In the genomic region with DNA sequence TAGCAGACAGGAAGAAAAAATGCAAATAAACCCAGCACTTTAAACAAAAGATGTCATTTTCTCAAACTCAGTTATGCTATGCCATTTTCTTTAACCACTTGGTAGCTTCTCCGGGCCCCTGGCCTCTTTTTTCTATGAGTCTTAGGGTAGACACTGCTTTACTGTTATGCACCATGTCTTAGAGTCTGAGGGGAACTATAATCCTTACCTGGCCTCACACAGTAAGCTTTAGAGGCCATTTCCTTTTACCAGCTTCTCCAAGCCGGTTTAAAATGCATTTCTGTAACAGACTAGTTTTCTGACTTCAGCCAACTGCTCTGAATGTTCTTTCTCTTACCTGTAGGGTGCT, we compare ENCODE assay signal across 21 cellular contexts.
DNase-seq lines count a peak whose midpoint lies in the region; ATAC-seq and TF ChIP-seq lines count a peak whose summit lies in the region.
"Had no signal": no experiment of that assay in that cellular context is flagged by ENCODE, and none has a peak within 500 bp of the region (broad histone marks: within the 10 kb centered on the region; RNA-seq: fewer than 3 reads in every experiment).

No MANE protein-coding gene starts in this region.

- peaks cover 0 to 37% (median 23%) of the 10 kb centered on the region in 9 donors for H3K36me3 ChIP-seq in heart left ventricle
- no peaks in the 10 kb centered on the region for H3K36me3 ChIP-seq in parathyroid adenoma (ENCODE audit: control insufficient read depth, insufficient read depth, low read length)
- no peaks in the 10 kb centered on the region for H3K36me3 ChIP-seq in vagina
- H3K36me3 ChIP-seq: brain microvascular endothelial cell, Peyer's patch, upper lobe of right lung had no signal

- no peaks in the 10 kb centered on the region for H3K9me3 ChIP-seq in heart left ventricle
- no peaks in the 10 kb centered on the region for H3K9me3 ChIP-seq in parathyroid adenoma (ENCODE audit: control insufficient read depth, low read length)
- no peaks in the 10 kb centered on the region for H3K9me3 ChIP-seq in vagina
- H3K9me3 ChIP-seq in CD4-positive, alpha-beta T cell (ENCODE audit: control insufficient read depth, low read length): no peaks in the 10 kb centered on the region
- H3K9me3 ChIP-seq: BLaER1 treated with 17β-estradiol and CSF1 and Interleukin-3, amounts not matched to agents 10 nM and 100 nM; Peyer's patch; upper lobe of right lung had no signal

- no peak overlapping the region for H3K9ac ChIP-seq in parathyroid adenoma
- H3K9ac ChIP-seq: BLaER1 treated with 17β-estradiol and CSF1 and Interleukin-3, amounts not matched to agents 10 nM and 100 nM; KMS-11 had no signal

- H3K27me3 ChIP-seq in heart left ventricle (no peaks in the 10 kb centered on the region), parathyroid adenoma (ENCODE audit: control insufficient read depth, insufficient read depth, low read length) (no peaks in the 10 kb centered on the region), vagina (no peaks in the 10 kb centered on the region)
- H3K27me3 ChIP-seq in CD4-positive, alpha-beta T cell (ENCODE audit: control insufficient read depth, insufficient read depth, low read length): no peaks in the 10 kb centered on the region
- H3K27me3 ChIP-seq: BLaER1 treated with 17β-estradiol and CSF1 and Interleukin-3, amounts not matched to agents 10 nM and 100 nM; brain microvascular endothelial cell; Peyer's patch; upper lobe of right lung had no signal

- no peaks in the 10 kb centered on the region for H3K4me1 Mint-ChIP-seq in CD4-positive, alpha-beta T cell (ENCODE audit: low read depth)
- H3K4me1 Mint-ChIP-seq: activated naive CD4-positive, alpha-beta T cell treated with anti-CD3 and anti-CD28 coated beads, Interleukin-2, amount 50 U/mL, for 24 hours had no signal

- no peak overlapping the region for H3K4me3 ChIP-seq in heart left ventricle
- H3K4me3 ChIP-seq in parathyroid adenoma (ENCODE audit: low read depth, low read length): no peak overlapping the region
- no peak overlapping the region for H3K4me3 ChIP-seq in vagina
- H3K4me3 ChIP-seq: BLaER1 treated with 17β-estradiol and CSF1 and Interleukin-3, amounts not matched to agents 10 nM and 100 nM; Peyer's patch; upper lobe of right lung had no signal

- no peak overlapping the region for H3K4me3 Mint-ChIP-seq in CD4-positive, alpha-beta T cell
- H3K4me3 Mint-ChIP-seq: activated CD4-positive, alpha-beta T cell treated with anti-CD3 and anti-CD28 coated beads, Interleukin-2, amount 10 ng/mL, durations not matched to agents 7 days and 5 days; activated naive CD4-positive, alpha-beta T cell treated with anti-CD3 and anti-CD28 coated beads, Interleukin-2, amount 50 U/mL, for 24 hours; stimulated activated effector memory CD8-positive, alpha-beta T cell treated with anti-CD3 and anti-CD28 coated beads, Interleukin-12 subunit alpha, Interleukin-12 subunit beta, amount 100 ng/mL, for 72 hours had no signal

- H2AFZ ChIP-seq in parathyroid adenoma: no peak overlapping the region

- peak overlapping the region; percentile 50 to 96 (median 86) for H3K27ac ChIP-seq in heart left ventricle
- H3K27ac ChIP-seq in parathyroid adenoma: peak overlapping the region; percentile 30
- peak overlapping the region; percentile 25 for H3K27ac ChIP-seq in vagina
- H3K27ac ChIP-seq in CD4-positive, alpha-beta T cell (ENCODE audit: low read depth, low read length): no peak overlapping the region
- H3K27ac ChIP-seq: BLaER1 treated with 17β-estradiol and CSF1 and Interleukin-3, amounts not matched to agents 10 nM and 100 nM; KMS-11; upper lobe of right lung had no signal

- H3K4me1 ChIP-seq in heart left ventricle (peaks cover 5 to 67% (median 49%) of the 10 kb centered on the region in 12 donors), parathyroid adenoma (no peaks in the 10 kb centered on the region), vagina (peaks cover 13% of the 10 kb centered on the region)
- H3K4me1 ChIP-seq: Peyer's patch had no signal

- H3K36me3 Mint-ChIP-seq in CD4-positive, alpha-beta T cell (ENCODE audit: low read depth): peaks cover 8% of the 10 kb centered on the region
- H3K36me3 Mint-ChIP-seq: activated naive CD4-positive, alpha-beta T cell treated with anti-CD3 and anti-CD28 coated beads, Interleukin-2, amount 50 U/mL, for 24 hours had no signal

- POLR2A ChIA-PET in CD4-positive, alpha-beta T cell (lab: Charles Lee): no interaction called here

- no peaks in the 10 kb centered on the region for H3K9me3 Mint-ChIP-seq in CD4-positive, alpha-beta T cell
- H3K9me3 Mint-ChIP-seq: activated CD4-positive, alpha-beta T cell treated with anti-CD3 and anti-CD28 coated beads, Interleukin-2, amount 10 ng/mL, durations not matched to agents 7 days and 5 days; activated naive CD4-positive, alpha-beta T cell treated with anti-CD3 and anti-CD28 coated beads, Interleukin-2, amount 50 U/mL, for 24 hours; stimulated activated effector memory CD8-positive, alpha-beta T cell treated with anti-CD3 and anti-CD28 coated beads, Interleukin-12 subunit alpha, Interleukin-12 subunit beta, amount 100 ng/mL, for 72 hours had no signal

- H3K27me3 Mint-ChIP-seq in CD4-positive, alpha-beta T cell: no peaks in the 10 kb centered on the region
- H3K27me3 Mint-ChIP-seq: activated CD4-positive, alpha-beta T cell treated with anti-CD3 and anti-CD28 coated beads, Interleukin-2, amount 10 ng/mL, durations not matched to agents 7 days and 5 days; activated naive CD4-positive, alpha-beta T cell treated with anti-CD3 and anti-CD28 coated beads, Interleukin-2, amount 50 U/mL, for 24 hours had no signal

- intact Hi-C loops in Right ventricle myocardium superior (cut with DNase I) (loop anchor here (5.0 to 10.0 kb wide), 2 partner anchors 56 to 144 kb away; partner anchors contain the start of gene NIBAN1), Right ventricle myocardium inferior (cut with DNase I) (loop anchor here (5.0 kb wide), 2 partner anchors 64 to 144 kb away; partner anchors contain the start of gene NIBAN1), heart left ventricle (cut with DNase I) (loop anchor here in 6 of 10 donors (5.0 to 10.0 kb wide), 8 partner anchors 34 to 144 kb away; partner anchors contain the start of gene NIBAN1 (in 2 of the 6)), vagina (cut with DNase I) (no loop called here)
- intact Hi-C loops in CD4-positive, alpha-beta T cell (cut with DNase I, micrococcal nuclease): no loop called here

- H3K27ac Mint-ChIP-seq in CD4-positive, alpha-beta T cell: no peak overlapping the region
- H3K27ac Mint-ChIP-seq: activated CD4-positive, alpha-beta T cell treated with anti-CD3 and anti-CD28 coated beads, Interleukin-2, amount 10 ng/mL, durations not matched to agents 7 days and 5 days; activated naive CD4-positive, alpha-beta T cell treated with anti-CD3 and anti-CD28 coated beads, Interleukin-2, amount 50 U/mL, for 24 hours; stimulated activated effector memory CD8-positive, alpha-beta T cell treated with anti-CD3 and anti-CD28 coated beads, Interleukin-12 subunit alpha, Interleukin-12 subunit beta, amount 100 ng/mL, for 72 hours had no signal

- TF ChIP-seq POLR2A in heart left ventricle (IDR thresholded peaks at IDR 0.05) (no peak), vagina (IDR thresholded peaks at IDR 0.05) (no peak)

- H3K4me2 ChIP-seq in parathyroid adenoma (ENCODE audit: low read length): no peak overlapping the region
- H3K4me2 ChIP-seq: BLaER1 treated with 17β-estradiol and CSF1 and Interleukin-3, amounts not matched to agents 10 nM and 100 nM; KMS-11 had no signal

- DNase-seq in Right ventricle myocardium superior (no peak), Right ventricle myocardium inferior (ENCODE audit: missing footprints) (no peak), heart left ventricle (no peak), vagina (ENCODE audit: extremely low spot score in 2 of 2) (no peak), HUDEP-2 (lab: John Stamatoyannopoulos, UW; ENCODE audit: unreplicated experiment in 76 of 76) (no peak), hippocampal formation (lab: John Stamatoyannopoulos, UW) (no peak)
- no peak for DNase-seq in CD4-positive, alpha-beta T cell
- DNase-seq: 8988T; activated CD4-positive, alpha-beta T cell treated with anti-CD3 and anti-CD28 coated beads, Interleukin-2, amount 10 ng/mL, durations not matched to agents 7 days and 5 days; NCI-H1092 treated with DMSO at 0.1 percent for 48 hours; NCI-H526 treated with DMSO at 0.1 percent for 48 hours; Peyer's patch; SW 1271; upper lobe of right lung had no signal

- WGBS in heart left ventricle, 4 donors: 73 to 78% (median 76%) methylated on average over 2 of the region's 2 CpGs

- no peaks in the 10 kb centered on the region for H3K79me2 ChIP-seq in parathyroid adenoma

- ATAC-seq in Right ventricle myocardium superior (ENCODE audit: poor library complexity): peak; percentile 4
- no peak for ATAC-seq in Right ventricle myocardium inferior
- peak in 2 of 4 donors; percentile 3 to 5 for ATAC-seq in heart left ventricle
- ATAC-seq in CD4-positive, alpha-beta T cell (ENCODE audit: poor library complexity): no peak
- ATAC-seq: esophagus mucosa; stimulated activated effector memory CD8-positive, alpha-beta T cell treated with anti-CD3 and anti-CD28 coated beads, Interleukin-12 subunit alpha, Interleukin-12 subunit beta, amount 100 ng/mL, for 72 hours had no signal

- CTCF ChIA-PET in CD4-positive, alpha-beta T cell (lab: Charles Lee): interaction anchor here (0.9 to 1.3 kb wide), 2 partner anchors 10 to 154 kb away, joined by 3 to 7 read pairs; no protein-coding TSS in a partner anchor

- TF ChIP-seq CTCF in heart left ventricle (IDR thresholded peaks at IDR 0.05) (no peak), parathyroid adenoma (IDR thresholded peaks at IDR 0.05) (no peak), vagina (IDR thresholded peaks at IDR 0.05) (no peak)
- TF ChIP-seq CTCF in CD4-positive, alpha-beta T cell (IDR thresholded peaks at IDR 0.05): no peak

Comparison
In these comparisons a context has a peak if more than half of its experiments do, and no peak if none do; other contexts are left out.
1. intact Hi-C loops: an anchor here in Right ventricle myocardium superior (5.0 to 10.0 kb wide), Right ventricle myocardium inferior (5.0 kb wide) and heart left ventricle (5.0 to 10.0 kb wide); none called in vagina and CD4-positive, alpha-beta T cell.